27 cellular contexts compared by ENCODE assay signal in the genomic region with DNA sequence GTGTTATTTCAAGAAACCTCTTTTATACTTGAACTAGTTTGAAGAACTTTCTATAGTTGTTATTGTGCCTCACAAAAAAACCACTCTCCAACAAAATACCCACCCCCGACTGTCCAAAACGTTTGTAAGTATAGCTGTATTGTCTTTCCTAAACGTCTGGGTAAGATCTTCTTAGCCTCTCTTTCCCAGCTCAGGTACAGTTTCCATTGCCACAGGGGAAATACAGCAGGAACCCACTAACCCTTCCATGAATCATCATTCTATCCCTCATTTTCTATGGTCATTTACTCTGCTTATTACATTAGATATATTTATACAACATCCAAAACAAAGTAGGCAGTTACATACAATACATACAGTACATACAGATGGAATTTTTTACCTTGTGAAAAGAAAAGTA.
"Had no signal": no experiment of that assay in that cellular context is flagged by ENCODE, and none has a peak within 500 bp of the region (broad histone marks: within the 10 kb centered on the region; RNA-seq: fewer than 3 reads in every experiment).

No MANE protein-coding gene starts in this region.

- H3K4me2 ChIP-seq: neural progenitor cell had no signal

- H3K4me3 ChIP-seq: colonic mucosa, esophagus muscularis mucosa, left lung, neural progenitor cell, prostate gland, sigmoid colon, testis, tibial artery had no signal

- H3K36me3 Mint-ChIP-seq: naive thymus-derived CD4-positive, alpha-beta T cell; neural progenitor cell; stimulated activated memory B cell treated with anti-CD40 and anti-IgM and Interleukin-4, amounts not matched to agents 10 μg/mL and 1 μg/mL and 100 μg/mL, for 72 hours; type B pancreatic cell had no signal

- H3K27ac Mint-ChIP-seq: dendritic cell treated with granulocyte-macrophage colony-stimulating factor and Interleukin-4, amounts not matched to agents 40 ng/mL and 50 ng/mL, for 4 days; endodermal cell; naive thymus-derived CD4-positive, alpha-beta T cell; nephron; neural progenitor cell; stimulated activated memory B cell treated with anti-CD40 and anti-IgM and Interleukin-4, amounts not matched to agents 10 μg/mL and 1 μg/mL and 100 μg/mL, for 72 hours; type B pancreatic cell had no signal

- H3K4me1 ChIP-seq: colonic mucosa, esophagus muscularis mucosa, left lung, prostate gland, sigmoid colon, testis had no signal

- H3K9me3 ChIP-seq: colonic mucosa, esophagus muscularis mucosa, left lung, prostate gland, sigmoid colon, testis, tibial artery had no signal

- ATAC-seq: left cardiac atrium; left lung; naive thymus-derived CD4-positive, alpha-beta T cell; right cardiac atrium; stimulated activated memory B cell treated with anti-CD40 and anti-IgM and Interleukin-4, amounts not matched to agents 10 μg/mL and 1 μg/mL and 100 μg/mL, for 72 hours; stimulated activated naive CD8-positive, alpha-beta T cell treated with anti-CD3 and anti-CD28 coated beads, Interleukin-15, Interleukin-2, amounts not matched to agents 100 U/mL and 50 U/mL, for 24 hours had no signal

- H3K4me3 Mint-ChIP-seq: dendritic cell treated with granulocyte-macrophage colony-stimulating factor and Interleukin-4, amounts not matched to agents 40 ng/mL and 50 ng/mL, for 4 days; endodermal cell; naive thymus-derived CD4-positive, alpha-beta T cell; nephron; neural progenitor cell; stimulated activated memory B cell treated with anti-CD40 and anti-IgM and Interleukin-4, amounts not matched to agents 10 μg/mL and 1 μg/mL and 100 μg/mL, for 72 hours; type B pancreatic cell had no signal

- H3K27ac ChIP-seq: colonic mucosa, esophagus muscularis mucosa, left lung, neural progenitor cell, prostate gland, sigmoid colon, testis had no signal

- H3K9ac ChIP-seq: neural progenitor cell had no signal

- FAIRE-seq: kidney had no signal

- H3K36me3 ChIP-seq: colonic mucosa, esophagus muscularis mucosa, left lung, neural progenitor cell, prostate gland, sigmoid colon, tibial artery had no signal

- H2AFZ ChIP-seq: neural progenitor cell had no signal

- H3K27me3 Mint-ChIP-seq: dendritic cell treated with granulocyte-macrophage colony-stimulating factor and Interleukin-4, amounts not matched to agents 40 ng/mL and 50 ng/mL, for 4 days had no signal

- DNase-seq: colonic mucosa; effector CD8-positive, alpha-beta T cell; endodermal cell; foreskin melanocyte; head of caudate nucleus; kidney; left cardiac atrium; left lung; mesendoderm; midbrain; naive thymus-derived CD4-positive, alpha-beta T cell; nucleus accumbens; right cardiac atrium; sigmoid colon; stimulated activated CD4-positive, alpha-beta T cell treated with anti-CD3 and anti-CD28 coated beads, Interleukin-2, amount 100 ng/mL, for 24 hours; stimulated activated CD4-positive, alpha-beta T cell treated with anti-CD3 and anti-CD28 coated beads, Interleukin-4, amount 100 ng/mL, for 4 hours; stimulated activated naive CD8-positive, alpha-beta T cell treated with anti-CD3 and anti-CD28 coated beads, Interleukin-15, Interleukin-2, amounts not matched to agents 100 U/mL and 50 U/mL, for 24 hours; substantia nigra; testis; tibial artery had no signal

- H3K27me3 ChIP-seq: colonic mucosa, neural progenitor cell, testis, tibial artery had no signal

- H3K4me1 Mint-ChIP-seq: nephron; stimulated activated memory B cell treated with anti-CD40 and anti-IgM and Interleukin-4, amounts not matched to agents 10 μg/mL and 1 μg/mL and 100 μg/mL, for 72 hours had no signal

- H3K9me3 Mint-ChIP-seq: endodermal cell; naive thymus-derived CD4-positive, alpha-beta T cell; nephron; stimulated activated memory B cell treated with anti-CD40 and anti-IgM and Interleukin-4, amounts not matched to agents 10 μg/mL and 1 μg/mL and 100 μg/mL, for 72 hours; type B pancreatic cell had no signal
